In genomic region chr1:87200875-87201638, GRCh38 we compare ENCODE assay signal across 13 cellular contexts.
DNase-seq lines count a peak whose midpoint lies in the region; ATAC-seq, FAIRE-seq and TF ChIP-seq lines count a peak whose summit lies in the region.
"Had no signal": no experiment of that assay in that cellular context is flagged by ENCODE, and none has a peak within 500 bp of the region (broad histone marks: within the 10 kb centered on the region; RNA-seq: fewer than 3 reads in every experiment).

No MANE protein-coding gene starts in this region.

- peak; percentile 82 for ATAC-seq in foreskin keratinocyte
- no peak for ATAC-seq in SK-N-SH treated with all-trans-retinoic acid at 6 μM for 48 hours

- peaks cover 0 to under 1% (median 0%) of the 10 kb centered on the region in 11 experiments; a peak in 4 of 22 replicates for H3K9me3 ChIP-seq in BLaER1 treated with 17β-estradiol and CSF1 and Interleukin-3, amounts not matched to agents 10 nM and 100 nM (replicated peaks in 1 of 11)
- H3K9me3 ChIP-seq: Caco-2, testis had no signal

- no peak for TF ChIP-seq EP300 in Ishikawa (IDR thresholded peaks at IDR 0.05; ENCODE audit: borderline replicate concordance)

- no peak overlapping the region for H3K4me3 ChIP-seq in BLaER1 treated with 17β-estradiol and CSF1 and Interleukin-3, amounts not matched to agents 10 nM and 100 nM
- H3K4me3 ChIP-seq: testis had no signal

- no peak for TF ChIP-seq RAD21 in Ishikawa (IDR thresholded peaks at IDR 0.05; ENCODE audit: low read depth)

- DNase-seq in NCI-H345 treated with DMSO at 0.1 percent for 48 hours (lab: John Stamatoyannopoulos, UW; ENCODE audit: unreplicated experiment) (peak; percentile 100), foreskin keratinocyte (peak; percentile 24 to 70), HTR-8/SVneo (ENCODE audit: insufficient read length, low spot score) (no peak), pons (ENCODE audit: low spot score) (no peak), AG20443 (ENCODE audit: low spot score) (no peak)
- DNase-seq: activated naive CD4-positive, alpha-beta T cell treated with anti-CD3 and anti-CD28 coated beads, Interleukin-2, amount 10 ng/mL, durations not matched to agents 7 days and 5 days; effector CD8-positive, alpha-beta T cell; MV-4-11; testis had no signal

- no peaks in the 10 kb centered on the region for H4K20me1 ChIP-seq in BLaER1 treated with 17β-estradiol and CSF1 and Interleukin-3, amounts not matched to agents 10 nM and 100 nM

- no peaks in the 10 kb centered on the region for H3K36me3 ChIP-seq in BLaER1 treated with 17β-estradiol and CSF1 and Interleukin-3, amounts not matched to agents 10 nM and 100 nM

- no peak overlapping the region for H3K27ac ChIP-seq in BLaER1 treated with 17β-estradiol and CSF1 and Interleukin-3, amounts not matched to agents 10 nM and 100 nM
- no peak overlapping the region for H3K27ac ChIP-seq in foreskin keratinocyte
- H3K27ac ChIP-seq: testis had no signal

- no peak for FAIRE-seq in HTR-8/SVneo (lab: Jason Lieb, UNC)

- no peak for TF ChIP-seq CTCF in foreskin keratinocyte (conservative IDR thresholded peaks at IDR 0.05)

- H3K4me1 ChIP-seq in BLaER1 treated with 17β-estradiol and CSF1 and Interleukin-3, amounts not matched to agents 10 nM and 100 nM = peaks cover 36 to 67% (median 59%) of the 10 kb centered on the region in 10 experiments
- H3K4me1 ChIP-seq in foreskin keratinocyte = no peaks in the 10 kb centered on the region
- H3K4me1 ChIP-seq: Caco-2, testis had no signal

- no peak overlapping the region for H3K9ac ChIP-seq in BLaER1 treated with 17β-estradiol and CSF1 and Interleukin-3, amounts not matched to agents 10 nM and 100 nM

- H3K27me3 ChIP-seq in BLaER1 treated with 17β-estradiol and CSF1 and Interleukin-3, amounts not matched to agents 10 nM and 100 nM = 0 out of 22 replicates have a peak, but pooled peaks cover 0 to 4% (median 0%) of the 10 kb centered on the region in 11 experiments
- no peaks in the 10 kb centered on the region for H3K27me3 ChIP-seq in foreskin keratinocyte
- H3K27me3 ChIP-seq: testis had no signal

- peak overlapping the region in 10 of 11 experiments; percentile 7 to 89 (median 76); a peak in 18 of 22 replicates for H3K4me2 ChIP-seq in BLaER1 treated with 17β-estradiol and CSF1 and Interleukin-3, amounts not matched to agents 10 nM and 100 nM

TF ChIP-seq in Ishikawa, 13 proteins besides CTCF, POLR2A, EP300 and RAD21:
- TF ChIP-seq MAX (IDR thresholded peaks at IDR 0.05) = no peak
- no peak for TF ChIP-seq TAF1 (IDR thresholded peaks at IDR 0.05; ENCODE audit: low read depth)
- TF ChIP-seq TEAD4 (IDR thresholded peaks at IDR 0.05) = peak; percentile 23; the same call in 1 of the 2 replicates

TF ChIP-seq in SK-N-SH treated with all-trans-retinoic acid at 6 μM for 48 hours, 23 proteins besides CTCF, POLR2A, EP300 and RAD21:
- TF ChIP-seq, protein P1, sequence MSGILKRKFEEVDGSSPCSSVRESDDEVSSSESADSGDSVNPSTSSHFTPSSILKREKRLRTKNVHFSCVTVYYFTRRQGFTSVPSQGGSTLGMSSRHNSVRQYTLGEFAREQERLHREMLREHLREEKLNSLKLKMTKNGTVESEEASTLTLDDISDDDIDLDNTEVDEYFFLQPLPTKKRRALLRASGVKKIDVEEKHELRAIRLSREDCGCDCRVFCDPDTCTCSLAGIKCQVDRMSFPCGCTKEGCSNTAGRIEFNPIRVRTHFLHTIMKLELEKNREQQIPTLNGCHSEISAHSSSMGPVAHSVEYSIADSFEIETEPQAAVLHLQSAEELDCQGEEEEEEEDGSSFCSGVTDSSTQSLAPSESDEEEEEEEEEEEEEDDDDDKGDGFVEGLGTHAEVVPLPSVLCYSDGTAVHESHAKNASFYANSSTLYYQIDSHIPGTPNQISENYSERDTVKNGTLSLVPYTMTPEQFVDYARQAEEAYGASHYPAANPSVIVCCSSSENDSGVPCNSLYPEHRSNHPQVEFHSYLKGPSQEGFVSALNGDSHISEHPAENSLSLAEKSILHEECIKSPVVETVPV (CRISPR knock-in tag; IDR thresholded peaks at IDR 0.05) = no peak
TF ChIP-seq in SK-N-SH treated with all-trans-retinoic acid at 6 μM for 48 hours: peak in this region for 0.

Comparison
In these comparisons a context has a peak if more than half of its experiments do, and no peak if none do; other contexts are left out.
1. DNase-seq: peak in NCI-H345 treated with DMSO at 0.1 percent for 48 hours (single experiment) and foreskin keratinocyte (2 of 2); none in HTR-8/SVneo (single experiment), pons (single experiment) and AG20443 (single experiment).